Comparison of ENCODE assay signal across 18 cellular contexts in the genomic region with DNA sequence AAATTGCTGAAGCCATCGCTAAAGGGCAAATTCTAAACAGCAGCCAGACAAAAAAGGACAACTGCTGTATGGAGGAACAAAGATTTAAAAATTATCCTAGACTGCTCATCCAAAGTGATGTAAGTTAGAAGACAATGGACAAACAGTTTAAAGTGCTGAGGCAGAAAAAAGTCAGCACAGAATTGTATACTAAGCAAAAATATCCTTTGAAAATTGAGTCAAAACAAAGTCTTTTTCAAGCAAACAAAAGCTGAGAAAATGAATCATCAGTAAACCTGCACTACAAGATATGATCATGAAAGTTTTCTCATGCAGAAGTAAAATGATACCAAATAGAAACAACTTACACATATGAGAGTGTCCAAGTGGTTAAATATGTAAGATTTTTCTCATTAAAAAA.
"Had no signal": no experiment of that assay in that cellular context is flagged by ENCODE, and none has a peak within 500 bp of the region (broad histone marks: within the 10 kb centered on the region; RNA-seq: fewer than 3 reads in every experiment).

No MANE protein-coding gene starts in this region.

- ATAC-seq: activated CD8-positive, alpha-beta T cell treated with anti-CD3 and anti-CD28 coated beads, Interleukin-2, amount 10 ng/mL, durations not matched to agents 7 days and 5 days; body of pancreas; effector memory CD8-positive, alpha-beta T cell; gastroesophageal sphincter; heart left ventricle; natural killer cell treated with Interleukin-12 subunit alpha and Interleukin-12 subunit beta and Interleukin-15 and Interleukin-18, amount 100 ng/mL, for 72 hours; pancreas; upper lobe of right lung had no signal

- H3K4me1 ChIP-seq: body of pancreas, heart left ventricle, upper lobe of right lung had no signal

- FAIRE-seq: pancreas had no signal

- H3K27ac ChIP-seq: body of pancreas, gastroesophageal sphincter, heart left ventricle, neutrophil, pancreas, upper lobe of right lung had no signal

- H3K4me3 ChIP-seq: body of pancreas, gastroesophageal sphincter, heart left ventricle, pancreas, upper lobe of right lung had no signal

- DNase-seq: activated CD4-positive, alpha-beta T cell treated with anti-CD3 and anti-CD28 coated beads, Interleukin-2, amount 10 ng/mL, durations not matched to agents 24 days and 14 days; activated CD4-positive, CD25-positive, alpha-beta regulatory T cell; activated CD8-positive, alpha-beta T cell treated with anti-CD3 and anti-CD28 coated beads, Interleukin-2, amount 10 ng/mL, durations not matched to agents 7 days and 5 days; activated naive CD4-positive, alpha-beta T cell treated with anti-CD3 and anti-CD28 coated beads for 36 hours; activated T-cell treated with anti-CD3 and anti-CD28 coated beads, Interleukin-2, amount 50 U/mL, for 24 hours; body of pancreas; caudate nucleus; effector memory CD8-positive, alpha-beta T cell; erythroblast; heart left ventricle; mesendoderm; pancreas; stimulated activated naive CD4-positive, alpha-beta T cell; T-helper 9 cell; upper lobe of right lung had no signal

- H3K27me3 ChIP-seq: body of pancreas, gastroesophageal sphincter, heart left ventricle, neutrophil, pancreas, upper lobe of right lung had no signal

- H3K36me3 ChIP-seq: gastroesophageal sphincter, heart left ventricle, neutrophil, pancreas, upper lobe of right lung had no signal

- H3K9me3 ChIP-seq: body of pancreas, gastroesophageal sphincter, heart left ventricle, neutrophil, pancreas, upper lobe of right lung had no signal
